1 cellular context compared by ENCODE assay signal in genomic region chr19:8498295-8498694, GRCh38.
TF ChIP-seq lines count a peak whose summit lies in the region.

No MANE protein-coding gene starts in this region.

TF ChIP-seq in GM23338, 12 proteins besides CTCF, POLR2A, EP300 and RAD21:
- no peak for TF ChIP-seq CREB1 (CRISPR knock-in tag; IDR thresholded peaks at IDR 0.05; ENCODE audit: low read depth)
